11 cellular contexts compared by ENCODE assay signal in the genomic region with DNA sequence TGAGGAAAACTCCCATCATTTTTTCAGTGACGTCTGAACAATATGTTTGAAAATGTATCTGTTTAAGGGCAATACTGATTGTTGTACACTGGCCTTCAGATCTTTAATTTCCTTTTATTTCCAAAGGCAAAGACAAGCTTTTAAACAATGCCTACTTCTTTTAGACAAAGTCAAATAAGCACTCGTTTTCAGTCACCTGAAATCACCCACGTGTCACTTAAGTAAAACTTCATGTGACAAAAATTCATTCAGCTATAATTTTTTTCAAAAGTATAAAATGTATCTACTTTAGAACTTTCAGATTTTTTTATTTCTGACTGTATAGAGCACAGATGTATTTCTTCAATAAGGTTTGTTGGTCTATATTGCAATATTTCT.
A peak's percentile ranks its signal among the peaks of the same experiment; 100 is the strongest.
DNase-seq lines count a peak whose midpoint lies in the region; TF ChIP-seq lines count a peak whose summit lies in the region.
"Had no signal": no experiment of that assay in that cellular context is flagged by ENCODE, and none has a peak within 500 bp of the region (broad histone marks: within the 10 kb centered on the region; RNA-seq: fewer than 3 reads in every experiment).

No MANE protein-coding gene starts in this region.

- peak overlapping the region in 2 of 5 donors; percentile 57 to 59 for H3K9ac ChIP-seq in subcutaneous abdominal adipose tissue (ENCODE audit: low read length in 5 of 5)

- in situ Hi-C loops in HAP-1 (cut with MboI; ENCODE audit: low sequenced_read_pairs): loop anchor here (10.0 kb wide), 1 partner anchor 207 kb away; no protein-coding TSS in a partner anchor
- in situ Hi-C loops in astrocyte of the spinal cord (cut with HindIII; ENCODE audit: low sequenced_read_pairs): no loop called here

- H3K4me3 ChIP-seq in HAP-1 (peak overlapping the region; percentile 65; the same call in 1 of the 2 replicates), astrocyte of the spinal cord (ENCODE audit: low read depth, low read length) (peak overlapping the region; percentile 71), hepatocyte (no peak overlapping the region), subcutaneous abdominal adipose tissue (ENCODE audit: low read depth in 1 of 5, low read length in 5 of 5) (peak overlapping the region in 3 of 5 donors; percentile 16 to 54 (median 25))

- H2AFZ ChIP-seq in hepatocyte: no peak overlapping the region

- H3K9me2 ChIP-seq in hepatocyte (replicated peaks; ENCODE audit: insufficient read depth): no peaks in the 10 kb centered on the region

- TF ChIP-seq CTCF in astrocyte of the spinal cord (IDR thresholded peaks at IDR 0.05; ENCODE audit: low read depth, low read length): no peak
- TF ChIP-seq CTCF in hepatocyte (IDR thresholded peaks at IDR 0.05; ENCODE audit: poor library complexity): no peak
- no peak for TF ChIP-seq CTCF in GM10266 (IDR thresholded peaks at IDR 0.05; ENCODE audit: control insufficient read depth, insufficient read depth, low read depth, missing control alignments)

- H3K27ac ChIP-seq in hepatocyte (peak overlapping the region; percentile 72), subcutaneous abdominal adipose tissue (ENCODE audit: low read depth, low read length) (peak overlapping the region; percentile 60)
- H3K27ac ChIP-seq: foreskin keratinocyte had no signal

- H3K27me3 ChIP-seq in HAP-1 (ENCODE audit: low read depth) (no peaks in the 10 kb centered on the region), hepatocyte (no peaks in the 10 kb centered on the region), subcutaneous abdominal adipose tissue (ENCODE audit: control insufficient read depth in 5 of 5, insufficient read depth in 4 of 5, low read length in 5 of 5) (no peaks in the 10 kb centered on the region)
- H3K27me3 ChIP-seq: foreskin keratinocyte had no signal

- H3K36me3 ChIP-seq in HAP-1 (replicated peaks): no peaks in the 10 kb centered on the region
- H3K36me3 ChIP-seq in hepatocyte (replicated peaks; ENCODE audit: insufficient read depth, low read depth): no peaks in the 10 kb centered on the region
- no peaks in the 10 kb centered on the region for H3K36me3 ChIP-seq in subcutaneous abdominal adipose tissue (ENCODE audit: control insufficient read depth in 5 of 5, insufficient read depth in 5 of 5, low read length in 5 of 5)

- no peaks in the 10 kb centered on the region for H4K20me1 ChIP-seq in hepatocyte (ENCODE audit: insufficient read depth, poor library complexity, severe bottlenecking)

- DNase-seq in HAP-1 (ENCODE audit: low spot score in 2 of 2) (no peak), astrocyte of the spinal cord (ENCODE audit: low read depth, low spot score) (no peak), hepatocyte (ENCODE audit: low spot score) (no peak), GM10266 (ENCODE audit: extremely low spot score) (no peak), SIG-M5 (lab: John Stamatoyannopoulos, UW) (no peak), NCI-H524 (lab: John Stamatoyannopoulos, UW) (no peak)
- DNase-seq in stimulated activated CD8-positive, alpha-beta memory T cell treated with anti-CD3 and anti-CD28 coated beads, Interleukin-4, amount 100 ng/mL, for 48 hours: no peak
- DNase-seq: activated CD4-positive, alpha-beta T cell treated with anti-CD3 and anti-CD28 coated beads, Interleukin-2, amount 50 U/mL, for 4 hours; activated naive CD8-positive, alpha-beta T cell treated with anti-CD3 and anti-CD28 coated beads for 36 hours had no signal

- H3K9me3 ChIP-seq in HAP-1: no peaks in the 10 kb centered on the region
- H3K9me3 ChIP-seq in hepatocyte (ENCODE audit: low read depth): no peaks in the 10 kb centered on the region
- no peaks in the 10 kb centered on the region for H3K9me3 ChIP-seq in subcutaneous abdominal adipose tissue (ENCODE audit: control insufficient read depth in 5 of 5, low read length in 5 of 5)

- H3K4me2 ChIP-seq in hepatocyte: peak overlapping the region; percentile 98

- WGBS in hepatocyte (ENCODE audit: low lambda C conversion rate, missing lambda C conversion rate): 54% methylated on average over 3 of the region's 3 CpGs

- peaks cover 55% of the 10 kb centered on the region for H3K79me2 ChIP-seq in hepatocyte

- H3K4me1 ChIP-seq in HAP-1 (peaks cover 31% of the 10 kb centered on the region), hepatocyte (ENCODE audit: insufficient read depth) (peaks cover 5% of the 10 kb centered on the region), subcutaneous abdominal adipose tissue (ENCODE audit: control insufficient read depth in 5 of 5, insufficient read depth in 5 of 5, low read length in 5 of 5) (peaks cover 0 to 49% (median 38%) of the 10 kb centered on the region in 5 donors)
